20 cellular contexts compared by ENCODE assay signal in genomic region chr4:169707958-169708643, GRCh38. TPM values are rescaled to one million over a fixed set of nuclear protein-coding genes. Genes with fewer than 3 reads are reported as not detected.
DNase-seq lines count a peak whose midpoint lies in the region; ATAC-seq and TF ChIP-seq lines count a peak whose summit lies in the region.
"Had no signal": no experiment of that assay in that cellular context is flagged by ENCODE, and none has a peak within 500 bp of the region (broad histone marks: within the 10 kb centered on the region; RNA-seq: fewer than 3 reads in every experiment).

No MANE protein-coding gene starts in this region.

- no TSS peak for BruUV-seq in PC-9 (replicated peaks; lab: Mats Ljungman, UMichigan)

- intact Hi-C loops in PC-9 (cut with micrococcal nuclease; ENCODE audit: unreplicated experiment) (no loop called here), heart right ventricle (cut with DNase I) (loop anchor here in 1 of 10 donors (10.0 kb wide), 1 partner anchor 93 kb away; the partner anchor contains the start of gene NEK1), sciatic nerve (cut with DNase I) (no loop called here)

- in situ Hi-C loops in astrocyte of the spinal cord (cut with HindIII; ENCODE audit: low sequenced_read_pairs), result no loop called here

- H3K36me3 ChIP-seq in PC-9 (ENCODE audit: low read depth), result no peaks in the 10 kb centered on the region
- peaks cover 0 to 75% (median 19%) of the 10 kb centered on the region in 9 donors for H3K36me3 ChIP-seq in heart right ventricle
- H3K36me3 ChIP-seq: prostate gland had no signal

- WGBS in heart right ventricle, 2 donors, result 71 to 86% methylated on average over 2 of the region's 2 CpGs

- no peaks in the 10 kb centered on the region for H3K79me2 ChIP-seq in PC-9 (ENCODE audit: low read depth)

- H3K4me1 ChIP-seq in PC-9 (replicated peaks; ENCODE audit: insufficient read depth), result no peaks in the 10 kb centered on the region
- H3K4me1 ChIP-seq in heart right ventricle, result peaks cover 0 to 13% (median 9%) of the 10 kb centered on the region in 9 donors
- H3K4me1 ChIP-seq: BLaER1 treated with 17β-estradiol and CSF1 and Interleukin-3, amounts not matched to agents 10 nM and 100 nM; breast epithelium; left lung; prostate gland; upper lobe of left lung had no signal

- H3K27me3 ChIP-seq in PC-9 (ENCODE audit: insufficient read depth, low read depth), result no peaks in the 10 kb centered on the region
- no peaks in the 10 kb centered on the region for H3K27me3 ChIP-seq in heart right ventricle
- H3K27me3 ChIP-seq: BLaER1 treated with 17β-estradiol and CSF1 and Interleukin-3, amounts not matched to agents 10 nM and 100 nM; breast epithelium; left lung; SJSA1; upper lobe of left lung had no signal

- TF ChIP-seq CTCF in PC-9 (conservative IDR thresholded peaks at IDR 0.05) (no peak), astrocyte of the spinal cord (IDR thresholded peaks at IDR 0.05; ENCODE audit: low read depth, low read length) (no peak), heart right ventricle (IDR thresholded peaks at IDR 0.05) (no peak)

- no peak overlapping the region for H3K4me2 ChIP-seq in PC-9
- H3K4me2 ChIP-seq: BLaER1 treated with 17β-estradiol and CSF1 and Interleukin-3, amounts not matched to agents 10 nM and 100 nM had no signal

- ATAC-seq in heart right ventricle (peak in 5 of 8 donors; percentile 25 to 77 (median 55)), sciatic nerve (peak; percentile 48), HG02970 (IDR thresholded peaks at IDR 0.05; ENCODE audit: low FRiP score, unreplicated experiment) (no peak)
- ATAC-seq: activated CD4-positive, CD25-positive, alpha-beta regulatory T cell treated with anti-CD3 and anti-CD28 coated beads, Interleukin-2, amount 50 U/mL, for 24 hours; left lung; stimulated activated effector memory CD8-positive, alpha-beta T cell treated with anti-CD3 and anti-CD28 coated beads, Interleukin-12 subunit alpha, Interleukin-12 subunit beta, amount 100 ng/mL, for 72 hours had no signal

- H4K20me1 ChIP-seq in PC-9 (ENCODE audit: insufficient read depth), result no peaks in the 10 kb centered on the region
- H4K20me1 ChIP-seq: BLaER1 treated with 17β-estradiol and CSF1 and Interleukin-3, amounts not matched to agents 10 nM and 100 nM had no signal

- POLR2A ChIA-PET in PC-9 (lab: Charles Lee; ENCODE audit: unreplicated experiment), result no interaction called here

- H3K9me3 ChIP-seq in PC-9 (ENCODE audit: insufficient read depth, low read depth) (no peaks in the 10 kb centered on the region), heart right ventricle (no peaks in the 10 kb centered on the region)
- H3K9me3 ChIP-seq: breast epithelium, left lung, prostate gland, SJSA1, upper lobe of left lung had no signal

- no peaks in the 10 kb centered on the region for H3K9me2 ChIP-seq in PC-9 (ENCODE audit: insufficient read depth)

- H3K27ac ChIP-seq in PC-9 (0 out of 2 replicates have a peak overlapping the region, but pooled peaks have one; percentile 12), heart right ventricle (peak overlapping the region in 6 of 10 donors; percentile 4 to 54 (median 16))
- H3K27ac ChIP-seq: BLaER1 treated with 17β-estradiol and CSF1 and Interleukin-3, amounts not matched to agents 10 nM and 100 nM; breast epithelium; left lung; prostate gland; SJSA1; upper lobe of left lung had no signal

- no peak overlapping the region for H2AFZ ChIP-seq in PC-9

- no peaks in the 10 kb centered on the region for H3F3A ChIP-seq in PC-9 (ENCODE audit: insufficient read depth, low read depth)

- H3K4me3 ChIP-seq in PC-9 (no peak overlapping the region), astrocyte of the spinal cord (ENCODE audit: low read depth, low read length) (no peak overlapping the region), heart right ventricle (no peak overlapping the region)
- H3K4me3 ChIP-seq: BLaER1 treated with 17β-estradiol and CSF1 and Interleukin-3, amounts not matched to agents 10 nM and 100 nM; breast epithelium; left lung; prostate gland; SJSA1; upper lobe of left lung had no signal

- DNase-seq in PC-9 (no peak), astrocyte of the spinal cord (ENCODE audit: low read depth, low spot score) (peak; percentile 48), heart right ventricle (no peak), sciatic nerve (ENCODE audit: low spot score) (no peak), islet precursor cell (no peak), HT-29 (ENCODE audit: low spot score) (no peak), Ammon's horn (ENCODE audit: low spot score) (no peak)
- DNase-seq: activated effector memory CD4-positive, alpha-beta T cell treated with anti-CD3 and anti-CD28 coated beads, Interleukin-2, amount 50 U/mL, for 16 hours; Kasumi-1; left lung; NCI-H1105 treated with DMSO at 0.1 percent for 48 hours; OCI-M1; upper lobe of left lung had no signal

- CTCF ChIA-PET in PC-9 (lab: Charles Lee), result no interaction called here

RNA-seq across cellular contexts. Expression of gene HPF1, which starts 49.6 kb away (rescaled TPM):
- total RNA-seq in PC-9 (2021) (26.9 and 28.3 TPM in 2 replicates), heart right ventricle (10 to 100 TPM; 15.4 to 18.6 (median 17.7) TPM), sciatic nerve (31.3 TPM)
- polyA plus RNA-seq in heart right ventricle, result 10 to 100 TPM; 20.9 to 29.1 TPM
- 3.7 and 6.5 TPM in 2 replicates for total RNA-seq in HT-29 (2014; rRNA removed; shearing (Covaris generic))
